Comparison of ENCODE assay signal across 12 cellular contexts in the genomic region with DNA sequence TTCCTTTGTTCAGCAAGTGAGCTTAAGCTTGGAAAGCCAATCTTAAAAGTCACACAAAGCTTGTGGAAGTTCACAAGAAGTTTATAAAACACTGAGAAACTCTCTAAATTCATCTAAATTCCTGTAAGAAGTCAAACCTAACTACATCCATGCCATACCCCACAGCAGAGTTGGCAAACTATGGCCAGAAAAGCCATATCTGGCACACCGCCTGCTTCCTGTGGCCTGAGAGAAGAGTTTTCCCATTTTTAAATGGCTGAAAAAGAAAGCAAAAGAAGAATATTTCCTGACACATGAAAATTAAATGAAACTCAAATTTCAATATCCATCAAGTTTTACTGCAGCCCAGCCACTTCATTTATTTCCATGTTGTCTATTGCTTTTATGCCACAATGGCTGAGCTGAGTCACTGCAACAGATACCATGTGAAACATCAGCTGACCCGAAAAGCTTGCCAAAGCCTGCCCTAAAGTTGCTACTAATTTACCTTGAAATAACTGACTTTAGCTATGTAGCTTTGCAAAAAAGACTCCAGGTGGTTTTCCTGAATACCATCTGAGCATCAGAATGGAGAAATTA.
DNase-seq lines count a peak whose midpoint lies in the region; ATAC-seq and TF ChIP-seq lines count a peak whose summit lies in the region.
"Had no signal": no experiment of that assay in that cellular context is flagged by ENCODE, and none has a peak within 500 bp of the region (broad histone marks: within the 10 kb centered on the region; RNA-seq: fewer than 3 reads in every experiment).

No MANE protein-coding gene starts in this region.

- 92% methylated on average over 2 of the region's 2 CpGs for WGBS in urinary bladder

- H3K4me1 Mint-ChIP-seq in activated T-cell treated with anti-CD3 and anti-CD28 coated beads, Interleukin-2, amount 50 U/mL, for 72 hours (ENCODE audit: low read depth): peaks cover 51% of the 10 kb centered on the region
- peaks cover 37% of the 10 kb centered on the region for H3K4me1 Mint-ChIP-seq in T-helper 2 cell treated with Interferon-gamma antibody and Interleukin-4, amounts not matched to agents 5 μg/mL and 100 μg/mL, for 36 hours (ENCODE audit: low read depth)

- POLR2A ChIA-PET in GM10248 (lab: Yijun Ruan, JAX): no interaction called here

- no peaks in the 10 kb centered on the region for H3K9me3 Mint-ChIP-seq in activated T-cell treated with anti-CD3 and anti-CD28 coated beads, Interleukin-2, amount 50 U/mL, for 72 hours
- H3K9me3 Mint-ChIP-seq in T-helper 2 cell treated with Interferon-gamma antibody and Interleukin-4, amounts not matched to agents 5 μg/mL and 100 μg/mL, for 36 hours: no peaks in the 10 kb centered on the region

- peak overlapping the region; percentile 81 for H3K27ac Mint-ChIP-seq in activated T-cell treated with anti-CD3 and anti-CD28 coated beads, Interleukin-2, amount 50 U/mL, for 72 hours
- H3K27ac Mint-ChIP-seq in T-helper 2 cell treated with Interferon-gamma antibody and Interleukin-4, amounts not matched to agents 5 μg/mL and 100 μg/mL, for 36 hours: peak overlapping the region; percentile 67

- H3K27me3 Mint-ChIP-seq in activated T-cell treated with anti-CD3 and anti-CD28 coated beads, Interleukin-2, amount 50 U/mL, for 72 hours (ENCODE audit: low read depth): no peaks in the 10 kb centered on the region
- H3K27me3 Mint-ChIP-seq in T-helper 2 cell treated with Interferon-gamma antibody and Interleukin-4, amounts not matched to agents 5 μg/mL and 100 μg/mL, for 36 hours (ENCODE audit: low read depth): no peaks in the 10 kb centered on the region

- H3K4me1 ChIP-seq in urinary bladder (ENCODE audit: insufficient read depth): peaks cover under 1% of the 10 kb centered on the region

- H3K36me3 Mint-ChIP-seq in activated T-cell treated with anti-CD3 and anti-CD28 coated beads, Interleukin-2, amount 50 U/mL, for 72 hours (ENCODE audit: insufficient read depth in 2 of 2): peaks cover 3 to 24% of the 10 kb centered on the region in 2 donors
- H3K36me3 Mint-ChIP-seq in T-helper 2 cell treated with Interferon-gamma antibody and Interleukin-4, amounts not matched to agents 5 μg/mL and 100 μg/mL, for 36 hours (ENCODE audit: low read depth): peaks cover 29% of the 10 kb centered on the region

- H3K4me3 ChIP-seq in fibroblast of mammary gland (ENCODE audit: control insufficient read depth, low read depth, low read length): no peak overlapping the region
- H3K4me3 ChIP-seq in urinary bladder (ENCODE audit: low read depth, low read length): no peak overlapping the region
- H3K4me3 ChIP-seq: BLaER1 treated with 17β-estradiol and CSF1 and Interleukin-3, amounts not matched to agents 10 nM and 100 nM; gastrocnemius medialis had no signal

- CTCF ChIA-PET in GM10248 (lab: Yijun Ruan, JAX): interaction anchor here (0.7 to 10.8 kb wide), 7 partner anchors 12 to 293 kb away, joined by 3 to 134 read pairs (median 3); no protein-coding TSS in a partner anchor

- DNase-seq in activated T-cell treated with anti-CD3 and anti-CD28 coated beads, Interleukin-2, amount 50 U/mL, for 72 hours: peak in 1 of 2 donors; percentile 31
- DNase-seq in activated T-cell treated with anti-CD3 and anti-CD28 coated beads, Interleukin-2, amount 50 U/mL, for 48 hours: no peak
- DNase-seq in T-helper 2 cell treated with Interferon-gamma antibody and Interleukin-4, amounts not matched to agents 5 μg/mL and 100 μg/mL, for 36 hours (ENCODE audit: low spot score): no peak
- DNase-seq in fibroblast of mammary gland (ENCODE audit: low read depth) (peak; percentile 64), NCI-H2081 (lab: John Stamatoyannopoulos, UW) (no peak), mesenteric fat pad (ENCODE audit: low spot score) (no peak), GM10248 (ENCODE audit: extremely low spot score) (no peak)
- DNase-seq: activated effector memory CD4-positive, alpha-beta T cell treated with Interleukin-2 at 50 U/mL for 16 hours; NCI-H1930 had no signal

- H3K36me3 ChIP-seq in urinary bladder (ENCODE audit: insufficient read depth): peaks cover 2% of the 10 kb centered on the region
- H3K36me3 ChIP-seq: gastrocnemius medialis had no signal

- TF ChIP-seq CTCF in fibroblast of mammary gland (conservative IDR thresholded peaks at IDR 0.05; ENCODE audit: control insufficient read depth, insufficient read depth, low read depth, low read length): no peak
- no peak for TF ChIP-seq CTCF in GM10248 (IDR thresholded peaks at IDR 0.05; ENCODE audit: control extremely low read depth, extremely low read depth, low read depth, missing control alignments)

- peak; percentile 68 for ATAC-seq in activated T-cell treated with anti-CD3 and anti-CD28 coated beads, Interleukin-2, amount 50 U/mL, for 72 hours (replicated peaks in 1 of 2)

- peak overlapping the region; percentile 18 for H3K27ac ChIP-seq in urinary bladder (ENCODE audit: low read depth)
- H3K27ac ChIP-seq: gastrocnemius medialis had no signal

- peak overlapping the region; percentile 6 to 45 for H3K4me3 Mint-ChIP-seq in activated T-cell treated with anti-CD3 and anti-CD28 coated beads, Interleukin-2, amount 50 U/mL, for 72 hours
- no peak overlapping the region for H3K4me3 Mint-ChIP-seq in T-helper 2 cell treated with Interferon-gamma antibody and Interleukin-4, amounts not matched to agents 5 μg/mL and 100 μg/mL, for 36 hours
